In the genomic region with DNA sequence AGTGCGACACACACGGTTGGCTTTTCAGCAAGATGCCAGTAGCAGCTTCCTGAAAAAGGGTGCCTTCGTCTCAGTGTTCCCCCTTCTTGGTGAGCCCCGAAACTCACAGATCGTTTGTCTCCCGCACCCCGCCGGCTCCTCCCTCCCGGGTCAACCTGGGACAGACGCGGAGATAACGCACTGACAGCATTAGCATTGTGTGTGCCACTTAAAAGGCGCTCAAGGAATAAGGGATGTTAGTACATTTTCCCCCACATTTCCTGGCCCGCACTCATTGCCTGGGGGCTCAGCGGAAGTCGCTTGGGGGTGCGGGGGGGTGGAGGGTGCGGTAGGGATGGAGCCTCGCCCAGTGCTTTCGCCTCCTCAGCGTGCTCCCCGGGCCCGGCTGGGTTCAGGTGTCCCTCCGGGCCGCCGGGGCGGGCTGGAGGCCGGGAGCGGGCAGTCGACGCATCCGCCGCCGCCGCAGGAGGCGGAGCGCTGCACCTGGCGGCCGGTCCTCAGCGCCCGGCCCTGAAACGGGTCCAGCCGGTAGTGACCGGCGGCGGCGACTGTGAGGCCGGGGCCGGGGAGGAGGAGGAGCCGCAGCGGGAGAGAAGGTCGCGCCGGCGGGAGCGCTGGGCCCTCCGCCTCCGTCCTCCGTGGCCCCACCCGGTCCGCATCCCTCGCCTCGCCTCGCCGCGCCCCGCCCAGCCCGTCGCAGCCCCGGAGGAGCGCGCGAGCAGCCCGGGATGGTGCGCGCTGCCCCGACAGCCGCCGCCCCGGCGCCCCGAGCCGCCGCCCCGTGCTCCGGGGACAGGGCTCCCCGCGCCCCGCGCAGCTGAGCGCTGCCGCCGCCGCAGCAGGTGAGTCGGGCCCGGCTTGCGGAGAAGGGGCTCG, we compare ENCODE assay signal across 7 cellular contexts. TPM values are rescaled to one million over a fixed set of nuclear protein-coding genes. Genes with fewer than 3 reads are reported as not detected.
DNase-seq lines count a peak whose midpoint lies in the region; ATAC-seq and TF ChIP-seq lines count a peak whose summit lies in the region.

A gene (plus strand): TSS at position 694 of the 876 bp plus-strand sequence. CDS start 27,675 bp downstream, outside the sequence.

- H3K36me3 Mint-ChIP-seq in activated CD8-positive, alpha-beta T cell treated with anti-CD3 and anti-CD28 coated beads for 36 hours (ENCODE audit: low read depth): no peaks in the 10 kb centered on the region
- no peaks in the 10 kb centered on the region for H3K36me3 Mint-ChIP-seq in mesothelial cell of epicardium

- H3K27me3 ChIP-seq in effector memory CD4-positive, alpha-beta T cell (replicated peaks; ENCODE audit: control insufficient read depth, insufficient read depth, low read length, poor library complexity, severe bottlenecking): no peaks in the 10 kb centered on the region

- peak within 1 kb of the TSS; percentile 95 for H3K27ac Mint-ChIP-seq in activated CD8-positive, alpha-beta T cell treated with anti-CD3 and anti-CD28 coated beads for 36 hours
- no peak within 1 kb of the TSS for H3K27ac Mint-ChIP-seq in mesothelial cell of epicardium

- H3K4me3 Mint-ChIP-seq in activated CD8-positive, alpha-beta T cell treated with anti-CD3 and anti-CD28 coated beads for 36 hours: peak within 1 kb of the TSS; percentile 88
- peak within 1 kb of the TSS; percentile 75 for H3K4me3 Mint-ChIP-seq in mesothelial cell of epicardium

- H3K27ac ChIP-seq in effector memory CD4-positive, alpha-beta T cell (ENCODE audit: insufficient read depth, low read length, poor library complexity, severe bottlenecking): peak within 1 kb of the TSS; percentile 95

- H3K9me3 Mint-ChIP-seq in activated CD8-positive, alpha-beta T cell treated with anti-CD3 and anti-CD28 coated beads for 36 hours: no peaks in the 10 kb centered on the region
- no peaks in the 10 kb centered on the region for H3K9me3 Mint-ChIP-seq in mesothelial cell of epicardium

- H3K4me1 ChIP-seq in effector memory CD4-positive, alpha-beta T cell (ENCODE audit: control insufficient read depth, insufficient read depth, low read length, poor library complexity, severe bottlenecking): peaks cover 16% of the 10 kb centered on the region

- DNase-seq in NCI-H2171 (lab: John Stamatoyannopoulos, UW) (peak; percentile 33), mesothelial cell of epicardium (ENCODE audit: low spot score in 2 of 2, unreplicated experiment in 2 of 2) (peak; percentile 30 to 53)
- DNase-seq in activated CD8-positive, alpha-beta T cell treated with anti-CD3 and anti-CD28 coated beads for 36 hours: peak; percentile 61
- peak; percentile 27 to 56 (median 43) for DNase-seq in effector memory CD4-positive, alpha-beta T cell
- peak; percentile 27 to 38 for DNase-seq in stimulated activated CD8-positive, alpha-beta memory T cell treated with anti-CD3 and anti-CD28 coated beads, Interleukin-2, amount 100 ng/mL, for 1 hour (ENCODE audit: low read depth in 2 of 2)

- H3K36me3 ChIP-seq in effector memory CD4-positive, alpha-beta T cell (ENCODE audit: control insufficient read depth, insufficient read depth, low read length): no peaks in the 10 kb centered on the region

- ATAC-seq in GM18499 (IDR thresholded peaks at IDR 0.05; ENCODE audit: insufficient read depth, unreplicated experiment) (peak; percentile 25), HG02678 (IDR thresholded peaks at IDR 0.05; ENCODE audit: unreplicated experiment) (peak; percentile 63)
- peak; percentile 57 for ATAC-seq in activated CD8-positive, alpha-beta T cell treated with anti-CD3 and anti-CD28 coated beads for 36 hours

- H3K9me3 ChIP-seq in effector memory CD4-positive, alpha-beta T cell (ENCODE audit: control insufficient read depth, low read length): no peaks in the 10 kb centered on the region

- POLR2A ChIA-PET in activated CD8-positive, alpha-beta T cell treated with anti-CD3 and anti-CD28 coated beads for 36 hours (lab: Charles Lee): interaction anchor here (0.6 to 1.8 kb wide), 11 partner anchors 8 to 474 kb away, joined by 3 to 11 read pairs (median 4); a partner anchor contains a TSS

- CTCF ChIA-PET in activated CD8-positive, alpha-beta T cell treated with anti-CD3 and anti-CD28 coated beads for 36 hours (lab: Charles Lee): interaction anchor here (0.5 to 1.0 kb wide), 3 partner anchors 38 to 502 kb away, joined by 3 read pairs; no protein-coding TSS in a partner anchor

- intact Hi-C loops in activated CD8-positive, alpha-beta T cell treated with anti-CD3 and anti-CD28 coated beads for 36 hours (cut with micrococcal nuclease): loop anchor here (10.0 kb wide), 1 partner anchor 267 kb away; no protein-coding TSS in a partner anchor

- peak within 1 kb of the TSS; percentile 79 for H3K4me3 ChIP-seq in effector memory CD4-positive, alpha-beta T cell (ENCODE audit: insufficient read depth, low read depth, low read length, poor library complexity, severe bottlenecking)

- no peak for TF ChIP-seq CTCF in activated CD8-positive, alpha-beta T cell treated with anti-CD3 and anti-CD28 coated beads for 36 hours (IDR thresholded peaks at IDR 0.05)
- TF ChIP-seq CTCF in mesothelial cell of epicardium (IDR thresholded peaks at IDR 0.05; ENCODE audit: unreplicated experiment): no peak

- peaks cover 27% of the 10 kb centered on the region for H3K4me1 Mint-ChIP-seq in activated CD8-positive, alpha-beta T cell treated with anti-CD3 and anti-CD28 coated beads for 36 hours (ENCODE audit: low read depth)
- H3K4me1 Mint-ChIP-seq in mesothelial cell of epicardium: peaks cover 7% of the 10 kb centered on the region

- no peaks in the 10 kb centered on the region for H3K27me3 Mint-ChIP-seq in activated CD8-positive, alpha-beta T cell treated with anti-CD3 and anti-CD28 coated beads for 36 hours
- peaks cover 19% of the 10 kb centered on the region for H3K27me3 Mint-ChIP-seq in mesothelial cell of epicardium (ENCODE audit: low read depth)

RNA-seq across cellular contexts. Expression of the gene that starts here (rescaled TPM):
- total RNA-seq in activated CD8-positive, alpha-beta T cell treated with anti-CD3 and anti-CD28 coated beads for 36 hours: 10 to 100 TPM; 31.5 to 32.8 TPM
- 10.9 to 12.6 TPM (median 11.7 TPM) in 3 replicates for total RNA-seq in mesothelial cell of epicardium

Comparison
In these comparisons a context has a peak if more than half of its experiments do, and no peak if none do; other contexts are left out.
1. Peak in every context shown above with its lines: DNase-seq, ATAC-seq, H3K4me3 ChIP-seq and H3K27ac ChIP-seq.